ENCODE assay signal across 18 cellular contexts in the genomic region with DNA sequence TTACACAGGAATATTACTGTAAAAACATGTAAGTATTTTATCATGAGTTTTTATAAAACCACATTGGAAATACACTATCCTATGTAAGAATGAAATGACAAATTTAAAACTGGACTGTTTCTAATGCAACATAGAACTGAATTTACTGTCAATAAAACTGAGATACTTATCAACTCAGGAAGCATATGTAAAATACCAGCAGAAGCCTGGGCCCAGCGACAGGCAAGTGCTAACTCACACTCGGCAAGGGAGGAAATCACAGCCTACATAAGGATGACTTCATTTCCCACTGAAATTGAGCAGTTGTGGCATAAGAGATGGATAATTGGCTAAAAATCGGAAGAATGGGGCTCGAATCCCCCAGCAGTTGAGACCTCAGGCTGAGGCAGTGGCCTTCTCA. TPM values are rescaled to one million over a fixed set of nuclear protein-coding genes. Genes with fewer than 3 reads are reported as not detected.
DNase-seq lines count a peak whose midpoint lies in the region; ATAC-seq and TF ChIP-seq lines count a peak whose summit lies in the region.
"Had no signal": no experiment of that assay in that cellular context is flagged by ENCODE, and none has a peak within 500 bp of the region (broad histone marks: within the 10 kb centered on the region; RNA-seq: fewer than 3 reads in every experiment).

No MANE protein-coding gene starts in this region.

- no peak for TF ChIP-seq POLR2A in stomach (IDR thresholded peaks at IDR 0.05)

- TF ChIP-seq EP300 in stomach (IDR thresholded peaks at IDR 0.05), result no peak

- 25 to 60% (median 46%) methylated on average over 4 of the region's 4 CpGs for whole genome bisulfite sequencing in stomach, 5 donors

- H3K36me3 Mint-ChIP-seq in activated naive CD8-positive, alpha-beta T cell, result peaks cover 19% of the 10 kb centered on the region
- H3K36me3 Mint-ChIP-seq in activated naive CD8-positive, alpha-beta T cell treated with anti-CD3 and anti-CD28 coated beads for 36 hours, result peaks cover 45% of the 10 kb centered on the region
- H3K36me3 Mint-ChIP-seq in T-cell, result peaks cover 35% of the 10 kb centered on the region

- H3K4me1 ChIP-seq in stomach, result peaks cover 12 to 29% (median 19%) of the 10 kb centered on the region in 4 donors
- H3K4me1 ChIP-seq: left lung had no signal

- no peak overlapping the region for H3K27ac Mint-ChIP-seq in activated naive CD8-positive, alpha-beta T cell
- H3K27ac Mint-ChIP-seq in activated naive CD8-positive, alpha-beta T cell treated with anti-CD3 and anti-CD28 coated beads for 36 hours, result no peak overlapping the region
- peak overlapping the region; percentile 55 to 60 for H3K27ac Mint-ChIP-seq in T-cell
- H3K27ac Mint-ChIP-seq: activated T-helper 1 cell treated with anti-CD3 and anti-CD28 coated beads, Interleukin-12 subunit alpha, Interleukin-12 subunit beta, Interleukin-2, Interleukin-4 antibody, amounts not matched to agents 30 ng/mL and 10 ng/mL and 1 ng/mL, durations not matched to agents 14 hours and 24 hours and 36 hours had no signal

- DNase-seq in activated naive CD8-positive, alpha-beta T cell treated with anti-CD3 and anti-CD28 coated beads for 36 hours, result no peak
- DNase-seq in T-cell, result no peak
- DNase-seq in glomerular endothelial cell (ENCODE audit: extremely low read depth, low read depth, low spot score), result peak; percentile 68
- no peak for DNase-seq in stomach
- no peak for DNase-seq in NCI-H526 treated with DMSO at 0.1 percent for 48 hours (lab: John Stamatoyannopoulos, UW)
- DNase-seq in kidney glomerular epithelial cell (lab: John Stamatoyannopoulos, UW), result no peak
- DNase-seq: activated CD4-positive, CD25-positive, alpha-beta regulatory T cell; activated CD8-positive, alpha-beta memory T cell treated with anti-CD3 and anti-CD28 coated beads for 24 hours; EL; KG1; left lung; NCI-H1092; NCI-H524 treated with DMSO at 0.1 percent for 48 hours had no signal

- POLR2A ChIA-PET in T-cell (lab: Charles Lee), result no interaction called here

- peaks cover 14% of the 10 kb centered on the region for H3K4me1 Mint-ChIP-seq in activated naive CD8-positive, alpha-beta T cell (ENCODE audit: low read depth)
- H3K4me1 Mint-ChIP-seq in activated naive CD8-positive, alpha-beta T cell treated with anti-CD3 and anti-CD28 coated beads for 36 hours, result peaks cover 10% of the 10 kb centered on the region
- peaks cover 5 to 31% (median 18%) of the 10 kb centered on the region in 3 donors for H3K4me1 Mint-ChIP-seq in T-cell

- H3K4me3 Mint-ChIP-seq in activated naive CD8-positive, alpha-beta T cell, result peak overlapping the region; percentile 50
- no peak overlapping the region for H3K4me3 Mint-ChIP-seq in activated naive CD8-positive, alpha-beta T cell treated with anti-CD3 and anti-CD28 coated beads for 36 hours
- no peak overlapping the region for H3K4me3 Mint-ChIP-seq in T-cell
- H3K4me3 Mint-ChIP-seq: activated T-helper 1 cell treated with anti-CD3 and anti-CD28 coated beads, Interleukin-12 subunit alpha, Interleukin-12 subunit beta, Interleukin-2, Interleukin-4 antibody, amounts not matched to agents 30 ng/mL and 10 ng/mL and 1 ng/mL, durations not matched to agents 14 hours and 24 hours and 36 hours had no signal

- ATAC-seq in T-cell (replicated peaks in 1 of 4), result no peak
- ATAC-seq: left lung had no signal

- H3K27me3 ChIP-seq in stomach, result no peaks in the 10 kb centered on the region
- H3K27me3 ChIP-seq: left lung had no signal

- no peak for TF ChIP-seq CTCF in stomach (IDR thresholded peaks at IDR 0.05)

- H3K9me3 Mint-ChIP-seq in activated naive CD8-positive, alpha-beta T cell (ENCODE audit: low read depth), result no peaks in the 10 kb centered on the region
- peaks cover 3% of the 10 kb centered on the region for H3K9me3 Mint-ChIP-seq in activated naive CD8-positive, alpha-beta T cell treated with anti-CD3 and anti-CD28 coated beads for 36 hours
- peaks cover 5 to 10% (median 8%) of the 10 kb centered on the region in 3 donors for H3K9me3 Mint-ChIP-seq in T-cell
- H3K9me3 Mint-ChIP-seq: activated T-helper 1 cell treated with anti-CD3 and anti-CD28 coated beads, Interleukin-12 subunit alpha, Interleukin-12 subunit beta, Interleukin-2, Interleukin-4 antibody, amounts not matched to agents 30 ng/mL and 10 ng/mL and 1 ng/mL, durations not matched to agents 14 hours and 24 hours and 36 hours had no signal

- no peaks in the 10 kb centered on the region for H3K27me3 Mint-ChIP-seq in activated naive CD8-positive, alpha-beta T cell
- no peaks in the 10 kb centered on the region for H3K27me3 Mint-ChIP-seq in activated naive CD8-positive, alpha-beta T cell treated with anti-CD3 and anti-CD28 coated beads for 36 hours
- no peaks in the 10 kb centered on the region for H3K27me3 Mint-ChIP-seq in T-cell

- no peak overlapping the region for H3K4me3 ChIP-seq in stomach
- H3K4me3 ChIP-seq: left lung had no signal

- CTCF ChIA-PET in T-cell (lab: Charles Lee), result no interaction called here

- peak overlapping the region in 4 of 5 donors; percentile 19 to 65 (median 32) for H3K27ac ChIP-seq in stomach
- H3K27ac ChIP-seq: left lung had no signal

- peaks cover 10 to 68% (median 41%) of the 10 kb centered on the region in 4 donors for H3K36me3 ChIP-seq in stomach

- peaks cover 0 to 5% (median 0%) of the 10 kb centered on the region in 4 donors for H3K9me3 ChIP-seq in stomach
- H3K9me3 ChIP-seq: left lung had no signal

- intact Hi-C loops in stomach (cut with DNase I; ENCODE audit: low total_unique reads), result no loop called here

RNA-seq across cellular contexts. Expression of gene PROZ, which starts 12.1 kb away (rescaled TPM):
- under 1 TPM in 1 of 2 experiments, not detected in 1; 0.14 TPM for total RNA-seq in activated naive CD8-positive, alpha-beta T cell treated with anti-CD3 and anti-CD28 coated beads for 36 hours
- total RNA-seq in T-cell, result not detected
- total RNA-seq in glomerular endothelial cell, result not detected in 2 replicates
- 1 to 10 TPM in 1 of 5 donors, not detected in 4; 1.9 TPM for total RNA-seq in stomach
- under 1 TPM in 1 of 3 donors, not detected in 2; 0.08 TPM for polyA plus RNA-seq in stomach
- total RNA-seq: activated T-helper 1 cell treated with anti-CD3 and anti-CD28 coated beads, Interleukin-12 subunit alpha, Interleukin-12 subunit beta, Interleukin-2, Interleukin-4 antibody, amounts not matched to agents 30 ng/mL and 10 ng/mL and 1 ng/mL, durations not matched to agents 14 hours and 24 hours and 36 hours; frontal cortex; left lung; Right ventricle myocardium inferior had no signal
- polyA plus RNA-seq: esophagus had no signal

RNA-seq across cellular contexts. Expression of gene PCID2, which starts 38.0 kb away (rescaled TPM):
- 10 to 100 TPM; 65.6 TPM for total RNA-seq in activated naive CD8-positive, alpha-beta T cell treated with anti-CD3 and anti-CD28 coated beads for 36 hours
- total RNA-seq in T-cell (10 to 100 TPM; 45.3 to 68.6 (median 63.2) TPM), glomerular endothelial cell (35.0 and 40.1 TPM in 2 replicates), stomach (10 to 100 TPM; 35.7 to 81.7 (median 44.3) TPM)
- polyA plus RNA-seq in stomach, result 10 to 100 TPM; 25.9 to 38.3 (median 32.3) TPM

RNA-seq across cellular contexts. Expression of gene CUL4A, which starts 38.9 kb away (rescaled TPM):
- 10 to 100 TPM; 87.7 to 88.9 TPM for total RNA-seq in activated naive CD8-positive, alpha-beta T cell treated with anti-CD3 and anti-CD28 coated beads for 36 hours
- total RNA-seq in T-cell (10 to 100 TPM; 80.3 to 94.5 (median 82.7) TPM), glomerular endothelial cell (108 and 109 TPM in 2 replicates), stomach (100 to 1,000 TPM; 107 to 153 (median 148) TPM)
- polyA plus RNA-seq in stomach, result 10 to 100 TPM; 24.4 to 31.0 (median 25.6) TPM

RNA-seq across cellular contexts. Expression of gene F10, which starts 47.9 kb away (rescaled TPM):
- total RNA-seq in activated naive CD8-positive, alpha-beta T cell treated with anti-CD3 and anti-CD28 coated beads for 36 hours, result not detected
- not detected for total RNA-seq in T-cell
- total RNA-seq in glomerular endothelial cell, result not detected in 2 replicates
- 10 to 100 TPM in 1 of 5 donors, 1 to 10 TPM in 1, under 1 TPM in 1, not detected in 2; 0.45 to 14.9 (median 3.0) TPM for total RNA-seq in stomach
- polyA plus RNA-seq in stomach, result 1 to 10 TPM; 3.1 to 8.0 (median 3.5) TPM
- total RNA-seq: activated T-helper 1 cell treated with anti-CD3 and anti-CD28 coated beads, Interleukin-12 subunit alpha, Interleukin-12 subunit beta, Interleukin-2, Interleukin-4 antibody, amounts not matched to agents 30 ng/mL and 10 ng/mL and 1 ng/mL, durations not matched to agents 14 hours and 24 hours and 36 hours had no signal

Comparison
In these comparisons a context has a peak if more than half of its experiments do, and no peak if none do; other contexts are left out.
1. H3K27ac Mint-ChIP-seq: peak in T-cell (2 of 2); none in activated naive CD8-positive, alpha-beta T cell (single experiment) and activated naive CD8-positive, alpha-beta T cell treated with anti-CD3 and anti-CD28 coated beads for 36 hours (single experiment).